27 cellular contexts compared by ENCODE assay signal in genomic region chr9:73611072-73611471, GRCh38.
"Had no signal": no experiment of that assay in that cellular context is flagged by ENCODE, and none has a peak within 500 bp of the region (broad histone marks: within the 10 kb centered on the region; RNA-seq: fewer than 3 reads in every experiment).

No MANE protein-coding gene starts in this region.

- DNase-seq: activated CD4-positive, alpha-beta T cell treated with anti-CD3 and anti-CD28 coated beads for 1 hour; activated CD4-positive, alpha-beta T cell treated with anti-CD3 and anti-CD28 coated beads, Interleukin-2, amount 50 U/mL, for 1 hour; activated CD8-positive, alpha-beta T cell treated with anti-CD3 and anti-CD28 coated beads for 36 hours; activated gamma-delta T cell treated with Interleukin-2 at 50 U/mL for 16 hours; activated naive CD4-positive, alpha-beta T cell treated with anti-CD3 and anti-CD28 coated beads, Interleukin-2, amount 50 U/mL, for 16 hours; activated T-cell treated with anti-CD3 and anti-CD28 coated beads, Interleukin-2, amount 50 U/mL, for 4 hours; amygdala; effector CD4-positive, alpha-beta T cell; head of caudate nucleus; hippocampal formation; left cardiac atrium; left ventricle myocardium superior; nucleus accumbens; psoas muscle; sigmoid colon; stimulated activated CD4-positive, alpha-beta T cell treated with anti-CD3 and anti-CD28 coated beads, Interleukin-1b, Interleukin-23, amount 100 ng/mL, for 48 hours; stimulated activated CD4-positive, alpha-beta T cell treated with anti-CD3 and anti-CD28 coated beads, Interleukin-4, amount 100 ng/mL, for 4 hours; stimulated activated CD8-positive, alpha-beta memory T cell treated with anti-CD3 and anti-CD28 coated beads, Interleukin-4, amount 100 ng/mL, for 48 hours; stimulated activated naive CD8-positive, alpha-beta T cell treated with anti-CD3 and anti-CD28 coated beads, Interleukin-15, amount 100 ng/mL, for 72 hours; substantia nigra; T-helper 2 cell had no signal

- H2AFZ ChIP-seq: parathyroid adenoma had no signal

- H3K27ac ChIP-seq: parathyroid adenoma, psoas muscle, sigmoid colon, vagina had no signal

- H3K4me2 ChIP-seq: smooth muscle cell had no signal

- H3K9me3 ChIP-seq: psoas muscle, sigmoid colon, vagina had no signal

- H3K4me3 ChIP-seq: psoas muscle, sigmoid colon, smooth muscle cell, vagina had no signal

- H3K36me3 ChIP-seq: sigmoid colon, vagina had no signal

- H3K27me3 ChIP-seq: sigmoid colon, vagina had no signal

- H3K4me1 ChIP-seq: parathyroid adenoma, psoas muscle, sigmoid colon, vagina had no signal

- ATAC-seq: activated CD8-positive, alpha-beta T cell treated with anti-CD3 and anti-CD28 coated beads for 36 hours; activated T-cell treated with anti-CD3 and anti-CD28 coated beads, Interleukin-2, amount 50 U/mL, for 4 hours; activated T-helper 17 cell treated with anti-CD3 and anti-CD28 coated beads, Interleukin-2, amount 50 U/mL, for 72 hours; left cardiac atrium; left ventricle myocardium superior; psoas muscle; stimulated activated memory B cell treated with anti-CD40 and anti-IgM and Interleukin-4, amounts not matched to agents 10 μg/mL and 1 μg/mL and 100 μg/mL, for 72 hours; stimulated activated naive CD8-positive, alpha-beta T cell treated with anti-CD3 and anti-CD28 coated beads, Interleukin-15, amount 100 ng/mL, for 72 hours; WTC11 had no signal

- H3K79me2 ChIP-seq: parathyroid adenoma had no signal
